9 cellular contexts compared by ENCODE assay signal in genomic region chr15:28107111-28107893, GRCh38. TPM values are rescaled to one million over a fixed set of nuclear protein-coding genes. Genes with fewer than 3 reads are reported as not detected.
DNase-seq lines count a peak whose midpoint lies in the region; ATAC-seq and TF ChIP-seq lines count a peak whose summit lies in the region.
"Had no signal": no experiment of that assay in that cellular context is flagged by ENCODE, and none has a peak within 500 bp of the region (broad histone marks: within the 10 kb centered on the region; RNA-seq: fewer than 3 reads in every experiment).

No MANE protein-coding gene starts in this region.

- peaks cover 44% of the 10 kb centered on the region for H3K27me3 ChIP-seq in BLaER1

- H3K9me3 Mint-ChIP-seq in T-cell (no peaks in the 10 kb centered on the region), nephron progenitor cell (no peaks in the 10 kb centered on the region)

- H3K27me3 Mint-ChIP-seq in T-cell (peaks cover 20% of the 10 kb centered on the region in 2 donors), nephron progenitor cell (ENCODE audit: low read depth, poor library complexity) (peaks cover 34% of the 10 kb centered on the region)

- peak overlapping the region; percentile 67 for H3K4me3 ChIP-seq in BLaER1

- H4K20me1 ChIP-seq in BLaER1, result peaks cover 42% of the 10 kb centered on the region

- peaks cover 12% of the 10 kb centered on the region for H3K36me3 Mint-ChIP-seq in T-cell
- H3K36me3 Mint-ChIP-seq in nephron progenitor cell (ENCODE audit: low read depth), result peaks cover 28% of the 10 kb centered on the region

- ATAC-seq in T-cell (replicated peaks in 1 of 4), result peak; percentile 61 to 67 (median 62)
- ATAC-seq in GM19023 (IDR thresholded peaks at IDR 0.05; ENCODE audit: unreplicated experiment), result no peak

- H3K27ac Mint-ChIP-seq in T-cell, result peak overlapping the region in 1 of 2 donors; percentile 55
- H3K27ac Mint-ChIP-seq in nephron progenitor cell, result no peak overlapping the region

- H3K27ac ChIP-seq in BLaER1, result no peak overlapping the region

- peaks cover 10 to 17% (median 15%) of the 10 kb centered on the region in 3 donors for H3K4me1 Mint-ChIP-seq in T-cell
- peaks cover 27% of the 10 kb centered on the region for H3K4me1 Mint-ChIP-seq in nephron progenitor cell

- H3K36me3 ChIP-seq in BLaER1, result peaks cover 14% of the 10 kb centered on the region

- H3K4me2 ChIP-seq in BLaER1, result peak overlapping the region; percentile 97

- no peak for TF ChIP-seq CTCF in nephron progenitor cell (IDR thresholded peaks at IDR 0.05)

- H3K9me3 ChIP-seq in BLaER1, result no peaks in the 10 kb centered on the region

- POLR2A ChIA-PET in T-cell (lab: Charles Lee), result no interaction called here

- peaks cover 29% of the 10 kb centered on the region for H3K4me1 ChIP-seq in BLaER1

- CTCF ChIA-PET in T-cell (lab: Charles Lee), result no interaction called here

- peak overlapping the region; percentile 56 for H3K9ac ChIP-seq in BLaER1

- H3K4me3 Mint-ChIP-seq in T-cell (peak overlapping the region; percentile 78 to 86 (median 82)), nephron progenitor cell (peak overlapping the region; percentile 89)

- DNase-seq in T-cell (peak in 4 of 34 experiments; percentile 8 to 30 (median 22)), fibroblast of peridontal ligament (ENCODE audit: extremely low read depth) (peak; percentile 36), nephron progenitor cell (peak; percentile 57), NCI-H1930 (lab: John Stamatoyannopoulos, UW) (no peak), GM19240 (ENCODE audit: insufficient read length, low spot score) (no peak), SHP77 treated with DMSO at 0.1 percent for 48 hours (lab: John Stamatoyannopoulos, UW) (no peak)

RNA-seq across cellular contexts. Expression of gene OCA2, which starts 8.2 kb away (rescaled TPM):
- under 1 TPM in 2 of 5 donors, not detected in 3; 0.19 to 0.67 TPM for total RNA-seq in T-cell
- total RNA-seq: activated CD8-positive, alpha-beta memory T cell treated with anti-CD3 and anti-CD28 coated beads for 36 hours had no signal

Comparison
In these comparisons a context has a peak if more than half of its experiments do, and no peak if none do; other contexts are left out.
1. DNase-seq: peak in fibroblast of peridontal ligament (single experiment) and nephron progenitor cell (single experiment); none in NCI-H1930 (0 of 2), GM19240 (single experiment) and SHP77 treated with DMSO at 0.1 percent for 48 hours (single experiment).